In genomic region chrX:106201502-106202178, GRCh38 we compare ENCODE assay signal across 30 cellular contexts. TPM values are rescaled to one million over a fixed set of nuclear protein-coding genes. Genes with fewer than 3 reads are reported as not detected.
DNase-seq lines count a peak whose midpoint lies in the region; ATAC-seq, FAIRE-seq and TF ChIP-seq lines count a peak whose summit lies in the region.
"Had no signal": no experiment of that assay in that cellular context is flagged by ENCODE, and none has a peak within 500 bp of the region (broad histone marks: within the 10 kb centered on the region; RNA-seq: fewer than 3 reads in every experiment).

No MANE protein-coding gene starts in this region.

- H3K9ac ChIP-seq in iPS-18a (ENCODE audit: low read length) (no peak overlapping the region), neural progenitor cell (no peak overlapping the region)

- no peak for TF ChIP-seq POLR2A in transverse colon (IDR thresholded peaks at IDR 0.05)

- H3K4me3 Mint-ChIP-seq in neural progenitor cell: peak overlapping the region; percentile 68
- H3K4me3 Mint-ChIP-seq: activated CD4-positive, alpha-beta T cell treated with anti-CD3 and anti-CD28 coated beads for 36 hours; activated CD8-positive, alpha-beta T cell treated with anti-CD3 and anti-CD28 coated beads, Interleukin-2, amount 10 ng/mL, durations not matched to agents 7 days and 5 days; activated naive CD4-positive, alpha-beta T cell treated with anti-CD3 and anti-CD28 coated beads for 36 hours; CD4-positive, alpha-beta T cell; natural killer cell treated with Interleukin-12 subunit alpha and Interleukin-12 subunit beta and Interleukin-15 and Interleukin-18, amount 100 ng/mL, for 72 hours had no signal

- no peaks in the 10 kb centered on the region for H3F3A ChIP-seq in neural progenitor cell (ENCODE audit: low read depth)

- H4K20me1 ChIP-seq in neural progenitor cell (ENCODE audit: low read depth): no peaks in the 10 kb centered on the region

- in situ Hi-C loops in SK-MEL-5 (cut with HindIII; ENCODE audit: low pct_unique_long_range_greater_than_20kb, low sequenced_read_pairs) (no loop called here), transverse colon (cut with MboI; ENCODE audit: low pct_ligation_motif_present in 1 of 4, low pct_unique_long_range_greater_than_20kb in 1 of 4, low sequenced_read_pairs in 3 of 4) (no loop called here)

- intact Hi-C loops in transverse colon (cut with DNase I; ENCODE audit: low total_unique reads): no loop called here

- no peaks in the 10 kb centered on the region for H3K79me2 ChIP-seq in neural progenitor cell (ENCODE audit: low read depth)

- H3K4me3 ChIP-seq in H7 (ENCODE audit: insufficient read depth, low read depth, low read length) (no peak overlapping the region), iPS-18a (ENCODE audit: low read length) (peak overlapping the region; percentile 30), neural progenitor cell (peak overlapping the region; percentile 30), transverse colon (no peak overlapping the region)
- H3K4me3 ChIP-seq: adrenal gland, breast epithelium, lower lobe of right lung, pancreas had no signal

- H3K36me3 Mint-ChIP-seq in neural progenitor cell: peaks cover 17% of the 10 kb centered on the region
- H3K36me3 Mint-ChIP-seq: natural killer cell treated with Interleukin-12 subunit alpha and Interleukin-12 subunit beta and Interleukin-15 and Interleukin-18, amount 100 ng/mL, for 72 hours had no signal

- TF ChIP-seq CTCF in neural progenitor cell (IDR thresholded peaks at IDR 0.05) (no peak), transverse colon (IDR thresholded peaks at IDR 0.05) (no peak)

- WGBS in transverse colon (ENCODE audit: low coverage in 1 of 2), 2 donors: 55 to 60% methylated on average over 1 to 3 of the region's 3 CpGs

- H3K36me3 ChIP-seq in H7 (replicated peaks; ENCODE audit: control insufficient read depth, insufficient read depth, low read length): no peaks in the 10 kb centered on the region
- no peaks in the 10 kb centered on the region for H3K36me3 ChIP-seq in iPS-18a (ENCODE audit: control insufficient read depth, low read depth, low read length)
- H3K36me3 ChIP-seq in neural progenitor cell: no peaks in the 10 kb centered on the region
- H3K36me3 ChIP-seq in transverse colon: no peaks in the 10 kb centered on the region
- H3K36me3 ChIP-seq: adrenal gland, breast epithelium, lower lobe of right lung had no signal

- no peak overlapping the region for H2AFZ ChIP-seq in neural progenitor cell (replicated peaks)

- peak overlapping the region; percentile 61 for H3K27ac Mint-ChIP-seq in neural progenitor cell
- H3K27ac Mint-ChIP-seq: activated CD4-positive, alpha-beta T cell treated with anti-CD3 and anti-CD28 coated beads for 36 hours; activated CD8-positive, alpha-beta T cell treated with anti-CD3 and anti-CD28 coated beads, Interleukin-2, amount 10 ng/mL, durations not matched to agents 7 days and 5 days; activated naive CD4-positive, alpha-beta T cell treated with anti-CD3 and anti-CD28 coated beads for 36 hours; CD4-positive, alpha-beta T cell; natural killer cell treated with Interleukin-12 subunit alpha and Interleukin-12 subunit beta and Interleukin-15 and Interleukin-18, amount 100 ng/mL, for 72 hours had no signal

- peaks cover 2% of the 10 kb centered on the region for H3K9me3 Mint-ChIP-seq in neural progenitor cell
- H3K9me3 Mint-ChIP-seq: activated naive CD4-positive, alpha-beta T cell treated with anti-CD3 and anti-CD28 coated beads for 36 hours; CD4-positive, alpha-beta T cell; natural killer cell treated with Interleukin-12 subunit alpha and Interleukin-12 subunit beta and Interleukin-15 and Interleukin-18, amount 100 ng/mL, for 72 hours had no signal

- H3K4me2 ChIP-seq in neural progenitor cell: peak overlapping the region; percentile 51

- no peaks in the 10 kb centered on the region for H3K27me3 ChIP-seq in H7 (ENCODE audit: control insufficient read depth, insufficient read depth, low read length)
- H3K27me3 ChIP-seq in iPS-18a (ENCODE audit: control insufficient read depth, insufficient read depth, low read length): no peaks in the 10 kb centered on the region
- no peaks in the 10 kb centered on the region for H3K27me3 ChIP-seq in neural progenitor cell
- H3K27me3 ChIP-seq in transverse colon: no peaks in the 10 kb centered on the region

- ATAC-seq in stimulated activated naive CD8-positive, alpha-beta T cell treated with anti-CD3 and anti-CD28 coated beads, Interleukin-15, Interleukin-2, amounts not matched to agents 100 U/mL and 50 U/mL, for 24 hours: no peak
- no peak for ATAC-seq in SK-N-SH treated with all-trans-retinoic acid at 6 μM for 48 hours
- ATAC-seq: activated CD4-positive, alpha-beta T cell treated with anti-CD3 and anti-CD28 coated beads for 36 hours; activated CD8-positive, alpha-beta T cell treated with anti-CD3 and anti-CD28 coated beads, Interleukin-2, amount 10 ng/mL, durations not matched to agents 7 days and 5 days; lower lobe of right lung; natural killer cell treated with Interleukin-12 subunit alpha and Interleukin-12 subunit beta and Interleukin-15 and Interleukin-18, amount 100 ng/mL, for 72 hours; pancreas had no signal

- H3K4me1 ChIP-seq in iPS-18a (ENCODE audit: control insufficient read depth, low read depth, low read length) (peaks cover 11% of the 10 kb centered on the region), neural progenitor cell (no peaks in the 10 kb centered on the region), transverse colon (no peaks in the 10 kb centered on the region)
- H3K4me1 ChIP-seq: adrenal gland, breast epithelium, lower lobe of right lung, pancreas had no signal

- FAIRE-seq in HTR-8/SVneo (lab: Jason Lieb, UNC): no peak
- FAIRE-seq: colon, kidney, pancreas, RCC 7860 had no signal

- peaks cover 2% of the 10 kb centered on the region for H3K27me3 Mint-ChIP-seq in neural progenitor cell (ENCODE audit: insufficient read depth, low read depth)
- H3K27me3 Mint-ChIP-seq: activated CD4-positive, alpha-beta T cell treated with anti-CD3 and anti-CD28 coated beads for 36 hours; CD4-positive, alpha-beta T cell had no signal

- no peak for TF ChIP-seq EP300 in transverse colon (IDR thresholded peaks at IDR 0.05; ENCODE audit: low read depth)

- H3K9me3 ChIP-seq in iPS-18a (ENCODE audit: control insufficient read depth, low read depth, low read length) (no peaks in the 10 kb centered on the region), neural progenitor cell (ENCODE audit: low read depth) (peaks cover 11% of the 10 kb centered on the region), transverse colon (no peaks in the 10 kb centered on the region)
- H3K9me3 ChIP-seq: adrenal gland, breast epithelium, lower lobe of right lung, pancreas had no signal

- H3K27ac ChIP-seq in iPS-18a (ENCODE audit: low read length) (no peak overlapping the region), neural progenitor cell (no peak overlapping the region), transverse colon (no peak overlapping the region)
- H3K27ac ChIP-seq: adrenal gland, breast epithelium, lower lobe of right lung, pancreas had no signal

- peaks cover 15% of the 10 kb centered on the region for H3K4me1 Mint-ChIP-seq in neural progenitor cell
- H3K4me1 Mint-ChIP-seq: activated CD4-positive, alpha-beta T cell treated with anti-CD3 and anti-CD28 coated beads for 36 hours had no signal

- peak; percentile 51 for DNase-seq in H7
- peak; percentile 1 for DNase-seq in SK-MEL-5 (ENCODE audit: low read depth, low spot score)
- DNase-seq in neural progenitor cell (ENCODE audit: low spot score): peak; percentile 65
- no peak for DNase-seq in transverse colon
- DNase-seq in stimulated activated naive CD8-positive, alpha-beta T cell treated with anti-CD3 and anti-CD28 coated beads, Interleukin-15, Interleukin-2, amounts not matched to agents 100 U/mL and 50 U/mL, for 24 hours: no peak
- no peak for DNase-seq in HTR-8/SVneo (ENCODE audit: insufficient read length, low spot score)
- DNase-seq: activated CD4-positive, alpha-beta T cell treated with anti-CD3 and anti-CD28 coated beads for 36 hours; activated CD8-positive, alpha-beta T cell treated with anti-CD3 and anti-CD28 coated beads, Interleukin-2, amount 10 ng/mL, durations not matched to agents 7 days and 5 days; activated naive CD4-positive, alpha-beta T cell treated with anti-CD3 and anti-CD28 coated beads for 36 hours; adrenal gland; CD4-positive, alpha-beta T cell; DMS79 treated with DMSO at 0.1 percent for 48 hours; effector memory CD4-positive, alpha-beta T cell; KG1; kidney; lower lobe of right lung; NCI-H1417; NCI-H2029; NCI-H226; pancreas; SHP77 treated with DMSO at 0.1 percent for 48 hours; stimulated activated CD4-positive, alpha-beta T cell treated with anti-CD3 and anti-CD28 coated beads, Interleukin-2, amount 100 ng/mL, for 24 hours; T-helper 9 cell; trophoblast cell had no signal

TF ChIP-seq in SK-N-SH treated with all-trans-retinoic acid at 6 μM for 48 hours, 23 proteins besides CTCF, POLR2A, EP300 and RAD21 (continues in another document):
- no peak for TF ChIP-seq CREB5 (CRISPR knock-in tag; IDR thresholded peaks at IDR 0.05; ENCODE audit: low read depth)
- no peak for TF ChIP-seq ISL1 (CRISPR knock-in tag; IDR thresholded peaks at IDR 0.05)

RNA-seq across cellular contexts. Expression of gene PWWP3B, which starts 33.5 kb away (rescaled TPM):
- total RNA-seq in H7 (2014; rRNA removed; shearing (Covaris generic)): 0.52 and 1.5 TPM in 2 replicates
- total RNA-seq in SK-MEL-5 (2014; rRNA removed; shearing (Covaris generic)): 0.21 and 0.32 TPM in 2 replicates
- 0.10 and 0.13 TPM in 2 replicates for polyA plus RNA-seq in SK-MEL-5 (2015; cell fraction: cytosol; rRNA removed)
- not detected in 2 replicates for polyA plus RNA-seq in SK-MEL-5 (2015; cell fraction: nucleus; rRNA removed)
- total RNA-seq in neural progenitor cell (ENCODE audit: low replicate concordance): 5.2 and 5.8 TPM in 2 replicates
- under 1 TPM in 2 of 4 donors, not detected in 2; 0.16 to 0.27 TPM for total RNA-seq in transverse colon
- total RNA-seq: activated CD4-positive, alpha-beta T cell treated with anti-CD3 and anti-CD28 coated beads for 36 hours; activated CD8-positive, alpha-beta T cell treated with anti-CD3 and anti-CD28 coated beads, Interleukin-2, amount 10 ng/mL, durations not matched to agents 7 days and 5 days; activated naive CD4-positive, alpha-beta T cell treated with anti-CD3 and anti-CD28 coated beads for 36 hours; CD4-positive, alpha-beta T cell; natural killer cell treated with Interleukin-12 subunit alpha and Interleukin-12 subunit beta and Interleukin-15 and Interleukin-18, amount 100 ng/mL, for 72 hours had no signal

Comparison
In these comparisons a context has a peak if more than half of its experiments do, and no peak if none do; other contexts are left out.
1. DNase-seq: peak in H7 (single experiment), SK-MEL-5 (single experiment) and neural progenitor cell (single experiment); none in transverse colon (single experiment), stimulated activated naive CD8-positive, alpha-beta T cell treated with anti-CD3 and anti-CD28 coated beads, Interleukin-15, Interleukin-2, amounts not matched to agents 100 U/mL and 50 U/mL, for 24 hours (single experiment) and HTR-8/SVneo (single experiment).
2. H3K4me3 ChIP-seq: peak in iPS-18a (single experiment) and neural progenitor cell (single experiment); none in H7 (single experiment) and transverse colon (0 of 4).